In the genomic region with DNA sequence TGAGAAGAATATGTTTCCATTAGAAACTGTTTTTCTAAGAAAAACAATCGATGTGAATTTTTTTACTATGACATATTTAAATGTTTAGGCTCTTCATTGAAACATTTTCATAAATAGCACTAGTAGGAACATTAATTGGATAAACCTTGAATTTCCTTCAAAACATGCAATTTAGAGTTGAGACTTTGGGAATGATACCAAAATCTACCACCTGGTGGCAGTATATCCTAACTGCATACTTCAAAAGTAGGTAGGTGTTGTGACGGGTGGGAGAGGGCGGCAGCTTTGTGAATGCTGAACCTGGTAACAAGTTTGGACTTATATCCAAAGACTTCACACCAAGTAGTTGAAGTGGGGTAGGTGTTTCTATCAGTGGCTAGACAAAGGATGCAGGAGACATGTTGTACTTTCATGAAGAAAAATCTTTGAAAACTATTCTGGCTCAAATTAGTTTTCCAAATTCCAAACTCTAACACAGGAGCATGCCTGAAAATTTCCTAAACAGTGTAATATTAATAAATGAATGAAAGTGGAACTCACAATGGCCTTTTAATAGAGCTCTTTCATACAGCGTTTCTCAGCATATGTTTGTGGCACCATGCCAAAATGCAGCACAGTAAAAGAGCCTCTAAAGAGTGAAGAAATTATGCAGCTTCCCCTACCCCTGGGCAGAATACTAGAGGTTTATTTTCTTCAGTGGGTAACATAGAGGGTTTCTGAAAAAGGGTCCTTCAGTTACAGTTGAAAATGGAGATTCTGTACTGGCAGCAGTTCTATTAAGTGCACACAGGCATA, we compare ENCODE assay signal across 8 cellular contexts.
DNase-seq lines count a peak whose midpoint lies in the region; ATAC-seq lines count a peak whose summit lies in the region.

No MANE protein-coding gene starts in this region.

- DNase-seq in ELF-1 (ENCODE audit: low read depth, low spot score) (peak; percentile 20), NCI-H774 (lab: John Stamatoyannopoulos, UW) (peak; percentile 40), adipocyte (ENCODE audit: low read depth) (peak; percentile 51), iPS DF 6.9 (ENCODE audit: low read depth, low spot score) (peak; percentile 45), AG08396 (ENCODE audit: low spot score) (no peak)
- DNase-seq in stimulated activated CD4-positive, alpha-beta T cell treated with anti-CD3 and anti-CD28 coated beads, Interleukin-15, amount 100 ng/mL, for 48 hours (ENCODE audit: low read depth in 2 of 2): peak; percentile 12 to 24

- no CpG with 5 or more reads among the region's 4 CpGs for WGBS in iPS DF 6.9 (ENCODE audit: insufficient coverage, insufficient read length)

- H3K4me1 ChIP-seq in adipocyte (ENCODE audit: control insufficient read depth, insufficient read depth, low read length) (peaks cover 4% of the 10 kb centered on the region), iPS DF 6.9 (ENCODE audit: control insufficient read depth, insufficient read depth, low read length) (no peaks in the 10 kb centered on the region)

- H3K27me3 ChIP-seq in adipocyte (replicated peaks; ENCODE audit: control insufficient read depth, insufficient read depth, low read length) (no peaks in the 10 kb centered on the region), iPS DF 6.9 (ENCODE audit: control insufficient read depth, insufficient read depth, low read length) (no peaks in the 10 kb centered on the region)

- peaks cover 7% of the 10 kb centered on the region for H3K9me3 ChIP-seq in adipocyte (ENCODE audit: control insufficient read depth, low read length)
- no peaks in the 10 kb centered on the region for H3K9me3 ChIP-seq in iPS DF 6.9 (ENCODE audit: control insufficient read depth, insufficient read depth, low read length)

- H3K27ac ChIP-seq in iPS DF 6.9 (ENCODE audit: low read length): no peak overlapping the region

- H3K9ac ChIP-seq in adipocyte (ENCODE audit: low read length): no peak overlapping the region

- H3K36me3 ChIP-seq in adipocyte (ENCODE audit: control insufficient read depth, insufficient read depth, low read length, severe bottlenecking): no peaks in the 10 kb centered on the region
- no peaks in the 10 kb centered on the region for H3K36me3 ChIP-seq in iPS DF 6.9 (ENCODE audit: control insufficient read depth, insufficient read depth, low read length)

- ATAC-seq in GM19452 (IDR thresholded peaks at IDR 0.05; ENCODE audit: unreplicated experiment) (peak; percentile 74), HG03442 (IDR thresholded peaks at IDR 0.05; ENCODE audit: unreplicated experiment) (peak; percentile 91)

- no peak overlapping the region for H3K4me3 ChIP-seq in adipocyte (ENCODE audit: low read length)
- no peak overlapping the region for H3K4me3 ChIP-seq in iPS DF 6.9 (ENCODE audit: low read length)
